25 cellular contexts compared by ENCODE assay signal in the genomic region with DNA sequence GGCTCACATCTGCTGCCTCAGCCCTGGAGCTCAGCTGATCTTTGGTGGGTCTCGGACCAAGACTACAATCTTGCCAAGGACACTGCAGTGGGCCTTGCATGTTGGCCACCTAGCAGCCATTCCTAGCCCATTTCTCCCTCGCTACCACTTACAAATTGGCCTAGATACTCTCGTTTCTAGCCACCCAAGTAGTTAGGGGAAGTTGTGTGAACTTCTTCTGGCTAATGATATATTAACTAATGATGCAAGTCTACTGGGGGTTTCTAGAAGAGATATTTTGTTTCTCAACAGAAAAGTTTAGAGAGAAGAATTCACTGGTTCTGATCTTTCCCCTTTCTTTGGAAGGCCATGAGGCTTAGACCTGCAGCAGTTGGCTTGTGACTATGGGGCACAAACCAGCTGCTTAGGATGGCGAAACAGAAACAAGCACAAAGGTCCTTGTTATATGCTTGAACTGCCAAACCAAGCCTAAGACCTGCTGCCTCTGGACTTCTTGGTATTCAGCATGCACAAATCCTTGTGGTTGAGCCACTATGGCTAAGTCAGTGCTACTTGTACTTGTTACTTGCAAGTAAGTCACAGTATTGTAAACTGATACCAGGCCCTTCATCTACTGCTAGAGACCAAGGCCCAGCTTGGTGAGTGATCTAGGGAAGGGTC.
"Had no signal": no experiment of that assay in that cellular context is flagged by ENCODE, and none has a peak within 500 bp of the region (broad histone marks: within the 10 kb centered on the region; RNA-seq: fewer than 3 reads in every experiment).

No MANE protein-coding gene starts in this region.

- H3K27me3 ChIP-seq: ascending aorta, brain microvascular endothelial cell, ovary, right atrium auricular region, uterus had no signal

- H3K4me1 Mint-ChIP-seq: activated CD4-positive, alpha-beta T cell treated with anti-CD3 and anti-CD28 coated beads, Interleukin-2, amount 10 ng/mL, durations not matched to agents 7 days and 5 days; memory B cell; nephron had no signal

- H3K27ac ChIP-seq: ascending aorta, brain microvascular endothelial cell, heart right ventricle, neutrophil, ovary, psoas muscle, right atrium auricular region, tibial artery, uterus, WERI-Rb-1 had no signal

- H3K4me3 ChIP-seq: ascending aorta, heart right ventricle, ovary, psoas muscle, right atrium auricular region, tibial artery, uterus had no signal

- H3K9me3 Mint-ChIP-seq: activated CD4-positive, alpha-beta T cell treated with anti-CD3 and anti-CD28 coated beads, Interleukin-2, amount 10 ng/mL, durations not matched to agents 7 days and 5 days; activated naive CD4-positive, alpha-beta T cell treated with anti-CD3 and anti-CD28 coated beads, Interleukin-2, amount 50 U/mL, for 72 hours; dendritic cell treated with granulocyte-macrophage colony-stimulating factor and Interleukin-4, amounts not matched to agents 40 ng/mL and 50 ng/mL, for 4 days; memory B cell; nephron had no signal

- FAIRE-seq: endometrium, keratinocyte had no signal

- H3K36me3 ChIP-seq: ascending aorta, brain microvascular endothelial cell, heart right ventricle, neutrophil, ovary, right atrium auricular region, tibial artery, uterus, WERI-Rb-1 had no signal

- H3K4me3 Mint-ChIP-seq: activated CD4-positive, alpha-beta T cell treated with anti-CD3 and anti-CD28 coated beads, Interleukin-2, amount 10 ng/mL, durations not matched to agents 7 days and 5 days; dendritic cell treated with granulocyte-macrophage colony-stimulating factor and Interleukin-4, amounts not matched to agents 40 ng/mL and 50 ng/mL, for 4 days; memory B cell; nephron had no signal

- H3K36me3 Mint-ChIP-seq: activated naive CD4-positive, alpha-beta T cell treated with anti-CD3 and anti-CD28 coated beads, Interleukin-2, amount 50 U/mL, for 72 hours; memory B cell had no signal

- H3K9me3 ChIP-seq: ascending aorta, heart right ventricle, neutrophil, ovary, psoas muscle, right atrium auricular region, tibial artery, uterus had no signal

- H3K27me3 Mint-ChIP-seq: activated CD4-positive, alpha-beta T cell treated with anti-CD3 and anti-CD28 coated beads, Interleukin-2, amount 10 ng/mL, durations not matched to agents 7 days and 5 days had no signal

- H3K4me1 ChIP-seq: ascending aorta, heart right ventricle, psoas muscle, right atrium auricular region, tibial artery, uterus had no signal

- ATAC-seq: activated naive CD4-positive, alpha-beta T cell treated with anti-CD3 and anti-CD28 coated beads, Interleukin-2, amount 50 U/mL, for 72 hours; heart right ventricle; left colon; psoas muscle; stimulated activated naive CD8-positive, alpha-beta T cell treated with anti-CD3 and anti-CD28 coated beads, Interleukin-15, Interleukin-2, amounts not matched to agents 100 U/mL and 50 U/mL, for 24 hours had no signal

- DNase-seq: activated CD4-positive, alpha-beta T cell treated with anti-CD3 and anti-CD28 coated beads, Interleukin-2, amount 10 ng/mL, durations not matched to agents 7 days and 5 days; activated CD4-positive, CD25-positive, alpha-beta regulatory T cell treated with anti-CD3 and anti-CD28 coated beads, Interleukin-2, amount 50 U/mL, for 72 hours; activated T-cell treated with anti-CD3 and anti-CD28 coated beads, Interleukin-2, amount 50 U/mL, for 1 hour; brain microvascular endothelial cell; caudate nucleus; effector CD4-positive, alpha-beta T cell; heart right ventricle; left colon; ovary; psoas muscle; stimulated activated CD4-positive, alpha-beta T cell treated with anti-CD3 and anti-CD28 coated beads, Interleukin-12 subunit alpha, Interleukin-12 subunit beta, amount 100 ng/mL, for 4 hours; stimulated activated CD4-positive, alpha-beta T cell treated with anti-CD3 and anti-CD28 coated beads, Interleukin-4, amount 100 ng/mL, for 4 hours; stimulated activated naive CD8-positive, alpha-beta T cell treated with anti-CD3 and anti-CD28 coated beads, Interleukin-15, Interleukin-2, amounts not matched to agents 100 U/mL and 50 U/mL, for 24 hours; tibial artery; uterus; WERI-Rb-1 had no signal

- H3K27ac Mint-ChIP-seq: activated CD4-positive, alpha-beta T cell treated with anti-CD3 and anti-CD28 coated beads, Interleukin-2, amount 10 ng/mL, durations not matched to agents 7 days and 5 days; dendritic cell treated with granulocyte-macrophage colony-stimulating factor and Interleukin-4, amounts not matched to agents 40 ng/mL and 50 ng/mL, for 4 days; memory B cell; nephron had no signal
